8 cellular contexts compared by ENCODE assay signal in the genomic region with DNA sequence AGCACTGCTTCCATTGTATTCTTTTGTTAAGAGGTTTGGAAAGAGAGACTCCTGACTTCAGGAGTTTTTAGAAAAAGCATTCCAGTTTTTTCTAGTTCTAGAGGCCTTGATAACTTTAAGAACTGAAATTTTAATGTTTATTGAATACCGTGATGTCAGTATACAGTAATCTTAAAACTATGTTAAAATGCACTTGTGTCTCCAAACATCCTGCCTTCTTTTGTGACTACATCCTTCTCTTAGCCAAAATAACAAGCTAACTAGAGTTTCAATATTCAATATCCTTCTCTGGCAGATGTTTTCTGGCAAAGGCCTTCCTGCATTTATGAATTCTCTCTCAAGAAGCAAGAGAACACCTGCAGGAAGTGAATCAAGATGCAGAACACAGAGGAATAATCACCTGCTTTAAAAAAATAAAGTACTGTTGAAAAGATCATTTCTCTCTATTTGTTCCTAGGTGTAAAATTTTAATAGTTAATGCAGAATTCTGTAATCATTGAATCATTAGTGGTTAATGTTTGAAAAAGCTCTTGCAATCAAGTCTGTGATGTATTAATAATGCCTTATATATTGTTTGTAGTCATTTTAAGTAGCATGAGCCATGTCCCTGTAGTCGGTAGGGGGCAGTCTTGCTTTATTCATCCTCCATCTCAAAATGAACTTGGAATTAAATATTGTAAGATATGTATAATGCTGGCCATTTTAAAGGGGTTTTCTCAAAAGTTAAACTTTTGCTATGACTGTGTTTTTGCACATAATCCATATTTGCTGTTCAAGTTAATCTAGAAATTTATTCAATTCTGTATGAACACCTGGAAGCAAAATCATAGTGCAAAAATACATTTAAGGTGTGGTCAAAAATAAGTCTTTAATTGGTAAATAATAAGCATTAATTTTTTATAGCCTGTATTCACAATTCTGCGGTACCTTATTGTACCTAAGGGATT. TPM values are rescaled to one million over a fixed set of nuclear protein-coding genes. Genes with fewer than 3 reads are reported as not detected.
DNase-seq lines count a peak whose midpoint lies in the region; ATAC-seq and TF ChIP-seq lines count a peak whose summit lies in the region.

No MANE protein-coding gene starts in this region.

- in situ Hi-C loops in transverse colon (cut with MboI; ENCODE audit: low pct_ligation_motif_present in 1 of 4, low pct_unique_long_range_greater_than_20kb in 1 of 4, low sequenced_read_pairs in 3 of 4), result loop anchor here in 3 of 4 donors (10.0 to 25.0 kb wide), 4 partner anchors 386 to 536 kb away; partner anchors contain the start of gene FGF1 (in 1 of the 3)

- H3K4me1 Mint-ChIP-seq in activated CD4-positive, alpha-beta memory T cell treated with anti-CD3 and anti-CD28 coated beads, Interleukin-2, amount 10 ng/mL, durations not matched to agents 7 days and 5 days, result peaks cover 1% of the 10 kb centered on the region
- peaks cover 13% of the 10 kb centered on the region for H3K4me1 Mint-ChIP-seq in neural crest cell

- peaks cover 20% of the 10 kb centered on the region for H3K36me3 Mint-ChIP-seq in activated CD4-positive, alpha-beta memory T cell treated with anti-CD3 and anti-CD28 coated beads, Interleukin-2, amount 10 ng/mL, durations not matched to agents 7 days and 5 days (ENCODE audit: low read depth)
- H3K36me3 Mint-ChIP-seq in neural crest cell (ENCODE audit: low read depth), result peaks cover 9% of the 10 kb centered on the region

- H3K27me3 ChIP-seq in esophagus muscularis mucosa (no peaks in the 10 kb centered on the region), transverse colon (no peaks in the 10 kb centered on the region)

- no peak overlapping the region for H3K27ac Mint-ChIP-seq in activated CD4-positive, alpha-beta memory T cell treated with anti-CD3 and anti-CD28 coated beads, Interleukin-2, amount 10 ng/mL, durations not matched to agents 7 days and 5 days
- no peak overlapping the region for H3K27ac Mint-ChIP-seq in neural crest cell (ENCODE audit: unreplicated experiment)

- ATAC-seq in HG02623 (IDR thresholded peaks at IDR 0.05; ENCODE audit: unreplicated experiment), result no peak

- TF ChIP-seq POLR2A in esophagus muscularis mucosa (IDR thresholded peaks at IDR 0.05; ENCODE audit: low read depth) (no peak), transverse colon (IDR thresholded peaks at IDR 0.05) (no peak)

- CTCF ChIA-PET in AG04449 (lab: Yijun Ruan, JAX), result interaction anchor here (0.6 to 4.9 kb wide), 46 partner anchors 9 to 561 kb away, joined by 3 to 141 read pairs (median 4); partner anchors contain the start of gene GNPDA1
- CTCF ChIA-PET in activated CD4-positive, alpha-beta memory T cell treated with anti-CD3 and anti-CD28 coated beads, Interleukin-2, amount 10 ng/mL, durations not matched to agents 7 days and 5 days (lab: Charles Lee), result interaction anchor here (0.8 to 1.7 kb wide), 12 partner anchors 9 to 547 kb away, joined by 3 to 8 read pairs (median 3); no protein-coding TSS in a partner anchor

- POLR2A ChIA-PET in AG04449 (lab: Yijun Ruan, JAX), result no interaction called here
- POLR2A ChIA-PET in activated CD4-positive, alpha-beta memory T cell treated with anti-CD3 and anti-CD28 coated beads, Interleukin-2, amount 10 ng/mL, durations not matched to agents 7 days and 5 days (lab: Charles Lee), result no interaction called here

- TF ChIP-seq CTCF in AG04449 (IDR thresholded peaks at IDR 0.05; ENCODE audit: insufficient read depth, low read length, missing control alignments) (peak; percentile 62), esophagus muscularis mucosa (IDR thresholded peaks at IDR 0.05) (peak; percentile 86 to 92 (median 89)), neural crest cell (conservative IDR thresholded peaks at IDR 0.05) (peak; percentile 98), transverse colon (IDR thresholded peaks at IDR 0.05) (peak; percentile 76 to 88 (median 82))

- 33% methylated on average over 3 of the region's 3 CpGs for WGBS in esophagus muscularis mucosa
- 34 to 39% methylated on average over 3 of the region's 3 CpGs for WGBS in transverse colon (ENCODE audit: low coverage in 1 of 2), 2 donors

- H3K36me3 ChIP-seq in esophagus muscularis mucosa, result peaks cover 3 to 64% (median 24%) of the 10 kb centered on the region in 4 donors
- peaks cover 0 to 18% (median 6%) of the 10 kb centered on the region in 4 donors for H3K36me3 ChIP-seq in transverse colon

- H3K27me3 Mint-ChIP-seq in activated CD4-positive, alpha-beta memory T cell treated with anti-CD3 and anti-CD28 coated beads, Interleukin-2, amount 10 ng/mL, durations not matched to agents 7 days and 5 days, result no peaks in the 10 kb centered on the region
- no peaks in the 10 kb centered on the region for H3K27me3 Mint-ChIP-seq in neural crest cell (ENCODE audit: low read depth)

- no peaks in the 10 kb centered on the region for H3K9me3 Mint-ChIP-seq in activated CD4-positive, alpha-beta memory T cell treated with anti-CD3 and anti-CD28 coated beads, Interleukin-2, amount 10 ng/mL, durations not matched to agents 7 days and 5 days
- no peaks in the 10 kb centered on the region for H3K9me3 Mint-ChIP-seq in neural crest cell

- H3K4me3 ChIP-seq in AG04449 (ENCODE audit: low read depth, low read length) (no peak overlapping the region), esophagus muscularis mucosa (no peak overlapping the region), transverse colon (no peak overlapping the region)

- H3K9me3 ChIP-seq in esophagus muscularis mucosa, result no peaks in the 10 kb centered on the region
- no peaks in the 10 kb centered on the region for H3K9me3 ChIP-seq in transverse colon

- no peak overlapping the region for H3K4me3 Mint-ChIP-seq in activated CD4-positive, alpha-beta memory T cell treated with anti-CD3 and anti-CD28 coated beads, Interleukin-2, amount 10 ng/mL, durations not matched to agents 7 days and 5 days
- H3K4me3 Mint-ChIP-seq in neural crest cell, result no peak overlapping the region

- H3K27ac ChIP-seq in esophagus muscularis mucosa (replicated peaks in 1 of 4) (no peak overlapping the region), transverse colon (no peak overlapping the region)

- intact Hi-C loops in esophagus muscularis mucosa (cut with DNase I), result loop anchor here (1.0 to 10.0 kb wide), 3 partner anchors 173 to 533 kb away; partner anchors contain the start of genes FGF1 and SPRY4
- intact Hi-C loops in transverse colon (cut with DNase I; ENCODE audit: low total_unique reads), result no loop called here

- TF ChIP-seq EP300 in esophagus muscularis mucosa (IDR thresholded peaks at IDR 0.05), result no peak
- TF ChIP-seq EP300 in transverse colon (IDR thresholded peaks at IDR 0.05; ENCODE audit: low read depth), result no peak

- peak; percentile 41 for DNase-seq in AG04449 (ENCODE audit: low read depth, low spot score)
- DNase-seq in GM19238 (ENCODE audit: insufficient read length, low spot score), result peak; percentile 13
- DNase-seq in NCI-H748 treated with DMSO at 0.1 percent for 48 hours (lab: John Stamatoyannopoulos, UW), result peak; percentile 48
- peak; percentile 60 for DNase-seq in activated CD4-positive, alpha-beta memory T cell treated with anti-CD3 and anti-CD28 coated beads, Interleukin-2, amount 10 ng/mL, durations not matched to agents 7 days and 5 days
- no peak for DNase-seq in esophagus muscularis mucosa (ENCODE audit: extremely low spot score)
- DNase-seq in neural crest cell (ENCODE audit: low read depth, low spot score), result peak; percentile 57
- DNase-seq in transverse colon, result peak; percentile 41

- H3K4me1 ChIP-seq in esophagus muscularis mucosa (peaks cover 0 to 7% (median 3%) of the 10 kb centered on the region in 4 donors), transverse colon (peaks cover 0 to 3% (median 0%) of the 10 kb centered on the region in 4 donors)

RNA-seq across cellular contexts. Expression of gene NDFIP1, which starts 43.1 kb away (rescaled TPM):
- 10 to 100 TPM; 57.1 to 59.3 TPM for total RNA-seq in activated CD4-positive, alpha-beta memory T cell treated with anti-CD3 and anti-CD28 coated beads, Interleukin-2, amount 10 ng/mL, durations not matched to agents 7 days and 5 days
- 100 to 1,000 TPM in 2 of 4 donors, 10 to 100 TPM in 2; 57.8 to 169 (median 101) TPM for total RNA-seq in esophagus muscularis mucosa
- 43.4 and 43.6 TPM in 2 replicates for total RNA-seq in neural crest cell
- 10 to 100 TPM; 19.1 to 92.2 (median 65.6) TPM for total RNA-seq in transverse colon
